In genomic region chr5:134003064-134003956, GRCh38 we compare ENCODE assay signal across 8 cellular contexts. TPM values are rescaled to one million over a fixed set of nuclear protein-coding genes. Genes with fewer than 3 reads are reported as not detected.
DNase-seq lines count a peak whose midpoint lies in the region; ATAC-seq, FAIRE-seq and TF ChIP-seq lines count a peak whose summit lies in the region.

No MANE protein-coding gene starts in this region.

- H3K36me3 Mint-ChIP-seq in CD8-positive, alpha-beta T cell = peaks cover 14% of the 10 kb centered on the region
- H3K36me3 Mint-ChIP-seq in HFFc6 (ENCODE audit: low read depth) (peaks cover 16% of the 10 kb centered on the region), activated B cell treated with CpG ODN at 0.5 μM for 24 hours (ENCODE audit: low read depth) (peaks cover 21% of the 10 kb centered on the region)

- peak overlapping the region; percentile 97 for H3K27ac Mint-ChIP-seq in CD8-positive, alpha-beta T cell
- peak overlapping the region; percentile 93 for H3K27ac Mint-ChIP-seq in HFFc6
- H3K27ac Mint-ChIP-seq in activated B cell treated with CpG ODN at 0.5 μM for 24 hours = peak overlapping the region; percentile 93

- TF ChIP-seq CTCF in CD8-positive, alpha-beta T cell (IDR thresholded peaks at IDR 0.05) = no peak
- TF ChIP-seq CTCF in HFFc6 (IDR thresholded peaks at IDR 0.05) = no peak
- TF ChIP-seq CTCF in activated B cell treated with CpG ODN at 0.5 μM for 24 hours (IDR thresholded peaks at IDR 0.05) = no peak
- TF ChIP-seq CTCF in epithelial cell of esophagus (IDR thresholded peaks at IDR 0.05; ENCODE audit: insufficient read depth, low read depth, low read length, missing control alignments) = no peak
- no peak for TF ChIP-seq CTCF in pancreas (IDR thresholded peaks at IDR 0.05)

- H3K4me3 ChIP-seq in CD8-positive, alpha-beta T cell (ENCODE audit: low read depth, low read length) = peak overlapping the region; percentile 68
- H3K4me3 ChIP-seq in epithelial cell of esophagus (ENCODE audit: low read length) (peak overlapping the region; percentile 81), pancreas (peak overlapping the region; percentile 93 to 97 (median 95))

- POLR2A ChIA-PET in CD8-positive, alpha-beta T cell (lab: Charles Lee) = interaction anchor here (0.6 to 1.6 kb wide), 4 partner anchors 11 to 523 kb away, joined by 3 to 8 read pairs (median 4); partner anchors contain the start of gene SKP1
- POLR2A ChIA-PET in activated B cell treated with CpG ODN at 0.5 μM for 24 hours (lab: Charles Lee) = interaction anchor here (0.6 to 2.7 kb wide), 15 partner anchors 7 to 1633 kb away, joined by 3 to 15 read pairs (median 4); partner anchors contain the start of genes HSPA4 and PPP2CA

- no peaks in the 10 kb centered on the region for H3K27me3 ChIP-seq in CD8-positive, alpha-beta T cell (ENCODE audit: insufficient read depth, low read length)
- no peaks in the 10 kb centered on the region for H3K27me3 ChIP-seq in pancreas

- no peaks in the 10 kb centered on the region for H3K9me3 ChIP-seq in CD8-positive, alpha-beta T cell (ENCODE audit: low read length)
- no peaks in the 10 kb centered on the region for H3K9me3 ChIP-seq in pancreas

- peaks cover 30% of the 10 kb centered on the region for H3K4me1 ChIP-seq in CD8-positive, alpha-beta T cell (ENCODE audit: insufficient read depth, low read length)
- H3K4me1 ChIP-seq in pancreas = peaks cover 5 to 32% (median 17%) of the 10 kb centered on the region in 3 donors

- H3K36me3 ChIP-seq in CD8-positive, alpha-beta T cell (ENCODE audit: insufficient read depth, low read length) = peaks cover 5% of the 10 kb centered on the region
- H3K36me3 ChIP-seq in pancreas = no peaks in the 10 kb centered on the region

- no peaks in the 10 kb centered on the region for H3K9me3 Mint-ChIP-seq in CD8-positive, alpha-beta T cell
- H3K9me3 Mint-ChIP-seq in HFFc6 = no peaks in the 10 kb centered on the region
- H3K9me3 Mint-ChIP-seq in activated B cell treated with CpG ODN at 0.5 μM for 24 hours = no peaks in the 10 kb centered on the region

- H3K4me1 Mint-ChIP-seq in CD8-positive, alpha-beta T cell (ENCODE audit: low read depth) = peaks cover 54% of the 10 kb centered on the region
- peaks cover 46% of the 10 kb centered on the region for H3K4me1 Mint-ChIP-seq in HFFc6 (ENCODE audit: low read depth)
- peaks cover 44% of the 10 kb centered on the region for H3K4me1 Mint-ChIP-seq in activated B cell treated with CpG ODN at 0.5 μM for 24 hours

- CTCF ChIA-PET in CD8-positive, alpha-beta T cell (lab: Charles Lee) = interaction anchor here (1.1 to 1.6 kb wide), 2 partner anchors 24 to 36 kb away, joined by 4 to 5 read pairs; no protein-coding TSS in a partner anchor
- CTCF ChIA-PET in activated B cell treated with CpG ODN at 0.5 μM for 24 hours (lab: Charles Lee) = interaction anchor here (1.0 to 2.8 kb wide), 2 partner anchors 36 to 580 kb away, joined by 3 to 19 read pairs; no protein-coding TSS in a partner anchor

- DNase-seq in CD8-positive, alpha-beta T cell = peak in 1 of 7 experiments; percentile 40
- no peak for DNase-seq in HFFc6
- DNase-seq in activated B cell treated with CpG ODN at 0.5 μM for 24 hours = no peak
- DNase-seq in epithelial cell of esophagus (ENCODE audit: low read depth) = no peak
- DNase-seq in pancreas = peak in 1 of 6 donors; percentile 26
- DNase-seq in activated gamma-delta T cell treated with Interleukin-2 at 50 U/mL for 16 hours = no peak
- no peak for DNase-seq in cerebellum (ENCODE audit: low spot score)
- no peak for DNase-seq in NCI-H2029 treated with DMSO at 0.1 percent for 48 hours (lab: John Stamatoyannopoulos, UW)

- 6 to 8% methylated on average over 18 of the region's 18 CpGs for WGBS in pancreas, 2 donors

- H3K27ac ChIP-seq in CD8-positive, alpha-beta T cell (ENCODE audit: low read depth, low read length) = peak overlapping the region; percentile 81
- peak overlapping the region; percentile 91 to 98 (median 95) for H3K27ac ChIP-seq in pancreas

- intact Hi-C loops in CD8-positive, alpha-beta T cell (cut with DNase I, micrococcal nuclease) = loop anchor here (5.0 to 10.0 kb wide), 5 partner anchors 371 to 901 kb away; partner anchors contain the start of genes JADE2 (in 2 of the 2), DDX46 (in 1 of the 2), PCBD2 (in 1 of the 2) and SAR1B (in 1 of the 2)
- intact Hi-C loops in activated B cell treated with CpG ODN at 0.5 μM for 24 hours (cut with micrococcal nuclease) = loop anchor here (10.0 kb wide), 2 partner anchors 631 to 731 kb away; partner anchors contain the start of genes CAMLG and SAR1B
- intact Hi-C loops in pancreas (cut with DNase I) = no loop called here

- ATAC-seq in CD8-positive, alpha-beta T cell = no peak
- ATAC-seq in activated B cell treated with CpG ODN at 0.5 μM for 24 hours (ENCODE audit: low read depth) (no peak), pancreas (no peak)

- H3K4me3 Mint-ChIP-seq in CD8-positive, alpha-beta T cell = peak overlapping the region; percentile 95
- H3K4me3 Mint-ChIP-seq in HFFc6 (peak overlapping the region; percentile 95), activated B cell treated with CpG ODN at 0.5 μM for 24 hours (peak overlapping the region; percentile 92)

- no peaks in the 10 kb centered on the region for H3K27me3 Mint-ChIP-seq in CD8-positive, alpha-beta T cell (ENCODE audit: low read depth)
- H3K27me3 Mint-ChIP-seq in HFFc6 (ENCODE audit: insufficient read depth) = no peaks in the 10 kb centered on the region; the same call in none of the 2 replicates
- H3K27me3 Mint-ChIP-seq in activated B cell treated with CpG ODN at 0.5 μM for 24 hours = no peaks in the 10 kb centered on the region

- FAIRE-seq in pancreas (lab: Jason Lieb, UNC) = no peak

RNA-seq across cellular contexts. Expression of gene VDAC1, which starts 1.5 kb away (rescaled TPM):
- total RNA-seq in CD8-positive, alpha-beta T cell = 10 to 100 TPM; 68.1 to 71.1 TPM
- total RNA-seq in HFFc6 (2021; fragmentation: NEBNext Ultra II Directional; extraction: Animal tissue kit (Norgen Biotek cat#: 25700)) = 100 to 1,000 TPM; 276 to 324 (median 316) TPM
- total RNA-seq in activated B cell treated with CpG ODN at 0.5 μM for 24 hours (158 and 164 TPM in 2 replicates), pancreas (10 to 100 TPM; 41.8 to 87.8 (median 63.9) TPM), cerebellum (123 TPM)
- 10 to 100 TPM; 49.5 to 67.1 TPM for polyA plus RNA-seq in pancreas

RNA-seq across cellular contexts. Expression of gene C5orf15, which starts 34.9 kb away (rescaled TPM):
- total RNA-seq in CD8-positive, alpha-beta T cell = 10 to 100 TPM; 12.4 to 13.0 TPM
- 10 to 100 TPM; 46.2 to 63.5 (median 57.2) TPM for total RNA-seq in HFFc6 (2021; fragmentation: NEBNext Ultra II Directional; extraction: Animal tissue kit (Norgen Biotek cat#: 25700))
- total RNA-seq in activated B cell treated with CpG ODN at 0.5 μM for 24 hours (25.5 and 25.7 TPM in 2 replicates), pancreas (10 to 100 TPM in 3 of 6 donors, 1 to 10 TPM in 3; 6.4 to 25.4 (median 10.7) TPM), cerebellum (35.7 TPM)
- polyA plus RNA-seq in pancreas = 10 to 100 TPM in 1 of 2 donors, 1 to 10 TPM in 1; 7.9 to 35.4 TPM

Comparison
In these comparisons a context has a peak if more than half of its experiments do, and no peak if none do; other contexts are left out.
1. intact Hi-C loops: an anchor here in CD8-positive, alpha-beta T cell (5.0 to 10.0 kb wide) and activated B cell treated with CpG ODN at 0.5 μM for 24 hours (10.0 kb wide); none called in pancreas.